ENCODE assay signal across 1 cellular context in the genomic region with DNA sequence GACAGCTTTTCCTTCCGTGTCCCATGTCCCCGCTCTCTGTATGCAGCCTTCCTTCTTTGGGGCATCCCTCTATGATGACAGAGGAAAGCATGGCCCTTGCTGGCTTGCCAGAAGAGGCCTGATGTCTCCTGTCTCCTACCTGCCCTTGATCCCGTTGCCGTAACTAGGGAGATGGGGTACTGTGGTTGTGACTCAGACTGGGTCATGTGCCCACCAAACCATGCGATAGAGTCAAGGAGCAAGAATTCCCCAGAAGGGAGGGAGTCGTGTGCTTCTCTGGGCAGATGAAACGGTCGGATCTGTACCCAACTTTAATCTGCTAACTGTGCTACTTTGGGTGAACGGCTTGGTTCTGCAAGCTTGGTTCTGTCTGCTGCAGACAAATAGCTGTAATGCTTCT.
TF ChIP-seq lines count a peak whose summit lies in the region.

No MANE protein-coding gene starts in this region.

TF ChIP-seq in IMR-90, 13 proteins besides CTCF, POLR2A, EP300 and RAD21:
- TF ChIP-seq, protein P1, sequence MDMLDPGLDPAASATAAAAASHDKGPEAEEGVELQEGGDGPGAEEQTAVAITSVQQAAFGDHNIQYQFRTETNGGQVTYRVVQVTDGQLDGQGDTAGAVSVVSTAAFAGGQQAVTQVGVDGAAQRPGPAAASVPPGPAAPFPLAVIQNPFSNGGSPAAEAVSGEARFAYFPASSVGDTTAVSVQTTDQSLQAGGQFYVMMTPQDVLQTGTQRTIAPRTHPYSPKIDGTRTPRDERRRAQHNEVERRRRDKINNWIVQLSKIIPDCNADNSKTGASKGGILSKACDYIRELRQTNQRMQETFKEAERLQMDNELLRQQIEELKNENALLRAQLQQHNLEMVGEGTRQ (IDR thresholded peaks at IDR 0.05; ENCODE audit: low read depth, low read length): no peak
- TF ChIP-seq BHLHE40 (IDR thresholded peaks at IDR 0.05; ENCODE audit: low read depth, low read length) (no peak), CHD1 (IDR thresholded peaks at IDR 0.05; ENCODE audit: low read depth, low read length) (no peak), MXI1 (IDR thresholded peaks at IDR 0.05; ENCODE audit: borderline replicate concordance, low read depth, low read length) (no peak), RCOR1 (IDR thresholded peaks at IDR 0.05; ENCODE audit: insufficient replicate concordance, low read length) (no peak), SMC3 (IDR thresholded peaks at IDR 0.05; ENCODE audit: low read depth, low read length) (no peak), MAZ (IDR thresholded peaks at IDR 0.05; ENCODE audit: borderline replicate concordance, low read depth, low read length) (no peak)
- TF ChIP-seq, protein P2, sequence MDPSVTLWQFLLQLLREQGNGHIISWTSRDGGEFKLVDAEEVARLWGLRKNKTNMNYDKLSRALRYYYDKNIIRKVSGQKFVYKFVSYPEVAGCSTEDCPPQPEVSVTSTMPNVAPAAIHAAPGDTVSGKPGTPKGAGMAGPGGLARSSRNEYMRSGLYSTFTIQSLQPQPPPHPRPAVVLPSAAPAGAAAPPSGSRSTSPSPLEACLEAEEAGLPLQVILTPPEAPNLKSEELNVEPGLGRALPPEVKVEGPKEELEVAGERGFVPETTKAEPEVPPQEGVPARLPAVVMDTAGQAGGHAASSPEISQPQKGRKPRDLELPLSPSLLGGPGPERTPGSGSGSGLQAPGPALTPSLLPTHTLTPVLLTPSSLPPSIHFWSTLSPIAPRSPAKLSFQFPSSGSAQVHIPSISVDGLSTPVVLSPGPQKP (IDR thresholded peaks at IDR 0.05; ENCODE audit: borderline replicate concordance, low read depth, low read length): no peak
